ENCODE assay signal across 12 cellular contexts in genomic region chr2:43305006-43305405, GRCh38.
DNase-seq lines count a peak whose midpoint lies in the region; ATAC-seq and TF ChIP-seq lines count a peak whose summit lies in the region.
"Had no signal": no experiment of that assay in that cellular context is flagged by ENCODE, and none has a peak within 500 bp of the region (broad histone marks: within the 10 kb centered on the region; RNA-seq: fewer than 3 reads in every experiment).

No MANE protein-coding gene starts in this region.

- peak; percentile 81 for ATAC-seq in left ventricle myocardium superior
- ATAC-seq in HG03095 (IDR thresholded peaks at IDR 0.05; ENCODE audit: unreplicated experiment), result no peak
- ATAC-seq: GM23338 had no signal

- H3K4me3 ChIP-seq in AG10803 (ENCODE audit: low read length), result no peak overlapping the region
- no peak overlapping the region for H3K4me3 ChIP-seq in brain microvascular endothelial cell (ENCODE audit: low read depth, low read length)
- no peak overlapping the region for H3K4me3 ChIP-seq in rectal smooth muscle tissue (ENCODE audit: low read length)
- H3K4me3 ChIP-seq: GM23338, SJSA1 had no signal

- no peaks in the 10 kb centered on the region for H3K27me3 ChIP-seq in brain microvascular endothelial cell (replicated peaks)
- H3K27me3 ChIP-seq in rectal smooth muscle tissue (ENCODE audit: control insufficient read depth, insufficient read depth, low read length), result no peaks in the 10 kb centered on the region
- H3K27me3 ChIP-seq: SJSA1 had no signal

- H3K27ac ChIP-seq in brain microvascular endothelial cell (peak overlapping the region; percentile 24), rectal smooth muscle tissue (ENCODE audit: low read depth, low read length) (peak overlapping the region; percentile 84)
- H3K27ac ChIP-seq: SJSA1 had no signal

- DNase-seq in AG10803 (ENCODE audit: low read depth) (peak; percentile 51), brain microvascular endothelial cell (no peak), left ventricle myocardium superior (no peak), SIG-M5 treated with dmso at 0.1 percent for 504 hours (lab: John Stamatoyannopoulos, UW; ENCODE audit: unreplicated experiment) (no peak), RKO (ENCODE audit: low spot score) (no peak)
- no peak for DNase-seq in stimulated activated CD4-positive, alpha-beta T cell treated with anti-CD3 and anti-CD28 coated beads, Interleukin-2, amount 100 ng/mL, for 48 hours
- DNase-seq: activated effector memory CD4-positive, alpha-beta T cell treated with Interleukin-2 at 50 U/mL for 16 hours; effector memory CD4-positive, alpha-beta T cell had no signal

- intact Hi-C loops in left ventricle myocardium superior (cut with micrococcal nuclease), result no loop called here

- H3K4me1 ChIP-seq in rectal smooth muscle tissue (ENCODE audit: control insufficient read depth, insufficient read depth, low read length), result peaks cover 21% of the 10 kb centered on the region
- H3K4me1 ChIP-seq: SJSA1 had no signal

- H3K9ac ChIP-seq in rectal smooth muscle tissue (ENCODE audit: low read length), result no peak overlapping the region

- no peak for TF ChIP-seq CTCF in AG10803 (conservative IDR thresholded peaks at IDR 0.05; ENCODE audit: low read length)
- TF ChIP-seq CTCF in brain microvascular endothelial cell (IDR thresholded peaks at IDR 0.05; ENCODE audit: low read depth, low read length, missing control alignments), result no peak

- H3K36me3 ChIP-seq in brain microvascular endothelial cell (replicated peaks), result no peaks in the 10 kb centered on the region
- no peaks in the 10 kb centered on the region for H3K36me3 ChIP-seq in rectal smooth muscle tissue (ENCODE audit: control insufficient read depth, insufficient read depth, low read length)
- H3K36me3 ChIP-seq: SJSA1 had no signal

- in situ Hi-C loops in brain microvascular endothelial cell (cut with HindIII; ENCODE audit: low pct_ligation_motif_present, low sequenced_read_pairs), result no loop called here
